In genomic region chr10:102411341-102412255, GRCh38 we compare ENCODE assay signal across 16 cellular contexts. TPM values are rescaled to one million over a fixed set of nuclear protein-coding genes. Genes with fewer than 3 reads are reported as not detected.
DNase-seq lines count a peak whose midpoint lies in the region; ATAC-seq and TF ChIP-seq lines count a peak whose summit lies in the region.
"Had no signal": no experiment of that assay in that cellular context is flagged by ENCODE, and none has a peak within 500 bp of the region (broad histone marks: within the 10 kb centered on the region; RNA-seq: fewer than 3 reads in every experiment).

No MANE protein-coding gene starts in this region.

- H3K4me3 Mint-ChIP-seq in CD8-positive, alpha-beta T cell: peak overlapping the region; percentile 78
- peak overlapping the region; percentile 72 for H3K4me3 Mint-ChIP-seq in neural progenitor cell

- intact Hi-C loops in CD8-positive, alpha-beta T cell (cut with DNase I, micrococcal nuclease): no loop called here

- no peak overlapping the region for H3K4me3 ChIP-seq in CD8-positive, alpha-beta T cell (ENCODE audit: low read depth, low read length)
- peak overlapping the region; percentile 61; the same call in 1 of the 2 replicates for H3K4me3 ChIP-seq in HUES6 (ENCODE audit: low read depth, low read length)
- no peak overlapping the region for H3K4me3 ChIP-seq in ectodermal cell (ENCODE audit: insufficient read depth, low read depth, low read length)
- no peak overlapping the region for H3K4me3 ChIP-seq in neural progenitor cell

- ATAC-seq in CD8-positive, alpha-beta T cell: no peak
- ATAC-seq: foreskin keratinocyte, psoas muscle had no signal

- H4K20me1 ChIP-seq in neural progenitor cell (ENCODE audit: low read depth): peaks cover 29% of the 10 kb centered on the region

- DNase-seq in CD8-positive, alpha-beta T cell: peak in 1 of 7 experiments; percentile 3
- DNase-seq in neural progenitor cell (ENCODE audit: low spot score): no peak
- no peak for DNase-seq in NCI-H526 (lab: John Stamatoyannopoulos, UW)
- no peak for DNase-seq in nucleus accumbens (lab: John Stamatoyannopoulos, UW)
- DNase-seq in amygdala (lab: John Stamatoyannopoulos, UW): no peak
- DNase-seq: activated CD4-positive, CD25-positive, alpha-beta regulatory T cell; foreskin keratinocyte; NCI-H1048; NCI-H524 treated with DMSO at 0.1 percent for 48 hours; psoas muscle; Right ventricle myocardium superior; stimulated activated CD4-positive, alpha-beta T cell treated with anti-CD3 and anti-CD28 coated beads, Interleukin-2, amount 100 ng/mL, for 48 hours had no signal

- H3F3A ChIP-seq in neural progenitor cell (ENCODE audit: low read depth): peaks cover 35% of the 10 kb centered on the region

- H2AFZ ChIP-seq in neural progenitor cell (replicated peaks): no peak overlapping the region

- CTCF ChIA-PET in CD8-positive, alpha-beta T cell (lab: Charles Lee): interaction anchor here (0.8 to 4.9 kb wide), 6 partner anchors 11 to 68 kb away, joined by 3 to 38 read pairs (median 4); partner anchors contain the start of gene NFKB2

- H3K27me3 ChIP-seq in CD8-positive, alpha-beta T cell (ENCODE audit: insufficient read depth, low read length): no peaks in the 10 kb centered on the region
- peaks cover 78% of the 10 kb centered on the region for H3K27me3 ChIP-seq in HUES6 (ENCODE audit: control insufficient read depth, insufficient read depth, low read length)
- H3K27me3 ChIP-seq in ectodermal cell (ENCODE audit: control insufficient read depth, insufficient read depth, low read length, poor library complexity, severe bottlenecking): peaks cover 62% of the 10 kb centered on the region
- H3K27me3 ChIP-seq in neural progenitor cell: peaks cover 64% of the 10 kb centered on the region

- H3K9ac ChIP-seq in HUES6 (ENCODE audit: low read length) (no peak overlapping the region), neural progenitor cell (no peak overlapping the region)

- peak overlapping the region; percentile 32 for H3K27ac Mint-ChIP-seq in CD8-positive, alpha-beta T cell
- H3K27ac Mint-ChIP-seq in neural progenitor cell: peak overlapping the region; percentile 97

- H3K27me3 Mint-ChIP-seq in CD8-positive, alpha-beta T cell (ENCODE audit: low read depth): peaks cover 33% of the 10 kb centered on the region
- H3K27me3 Mint-ChIP-seq in neural progenitor cell (ENCODE audit: insufficient read depth, low read depth): peaks cover 35% of the 10 kb centered on the region

- 89 to 90% methylated on average over 14 of the region's 14 CpGs for WGBS in ectodermal cell, 2 experiments

- no peaks in the 10 kb centered on the region for H3K9me3 ChIP-seq in CD8-positive, alpha-beta T cell (ENCODE audit: low read length)
- H3K9me3 ChIP-seq in HUES6 (ENCODE audit: control insufficient read depth, insufficient read depth, low read depth, low read length) (no peaks in the 10 kb centered on the region), ectodermal cell (ENCODE audit: control insufficient read depth, low read length) (no peaks in the 10 kb centered on the region), neural progenitor cell (ENCODE audit: low read depth) (no peaks in the 10 kb centered on the region)
- H3K9me3 ChIP-seq: left lung, psoas muscle had no signal

- peaks cover 36% of the 10 kb centered on the region for H3K4me1 ChIP-seq in CD8-positive, alpha-beta T cell (ENCODE audit: insufficient read depth, low read length)
- H3K4me1 ChIP-seq in HUES6 (ENCODE audit: control insufficient read depth, insufficient read depth, low read length): peaks cover 21% of the 10 kb centered on the region
- peaks cover 68% of the 10 kb centered on the region for H3K4me1 ChIP-seq in ectodermal cell (ENCODE audit: control insufficient read depth, insufficient read depth, low read length)
- H3K4me1 ChIP-seq in neural progenitor cell: peaks cover 38% of the 10 kb centered on the region
- H3K4me1 ChIP-seq: foreskin keratinocyte had no signal

- H3K4me2 ChIP-seq in neural progenitor cell: peak overlapping the region; percentile 73

- no peak overlapping the region for H3K27ac ChIP-seq in CD8-positive, alpha-beta T cell (ENCODE audit: low read depth, low read length)
- H3K27ac ChIP-seq in HUES6 (ENCODE audit: low read depth, low read length): no peak overlapping the region
- H3K27ac ChIP-seq in ectodermal cell (ENCODE audit: insufficient read depth, low read depth, low read length, poor library complexity, severe bottlenecking): peak overlapping the region; percentile 36
- no peak overlapping the region for H3K27ac ChIP-seq in neural progenitor cell
- H3K27ac ChIP-seq: foreskin keratinocyte, left lung, psoas muscle had no signal

- H3K4me1 Mint-ChIP-seq in CD8-positive, alpha-beta T cell (ENCODE audit: low read depth): peaks cover 37% of the 10 kb centered on the region
- peaks cover 73% of the 10 kb centered on the region for H3K4me1 Mint-ChIP-seq in neural progenitor cell

- POLR2A ChIA-PET in CD8-positive, alpha-beta T cell (lab: Charles Lee): interaction anchor here (1.1 kb wide), 1 partner anchor 9 kb away, joined by 3 read pairs; the partner anchor contains the start of gene FBXL15

- H3K36me3 ChIP-seq in CD8-positive, alpha-beta T cell (ENCODE audit: insufficient read depth, low read length): no peaks in the 10 kb centered on the region
- H3K36me3 ChIP-seq in HUES6 (ENCODE audit: control insufficient read depth, insufficient read depth, low read length) (no peaks in the 10 kb centered on the region), ectodermal cell (ENCODE audit: control insufficient read depth, insufficient read depth, low read length) (no peaks in the 10 kb centered on the region), neural progenitor cell (no peaks in the 10 kb centered on the region)
- H3K36me3 ChIP-seq: left lung had no signal

- H3K79me2 ChIP-seq in neural progenitor cell (ENCODE audit: low read depth): no peaks in the 10 kb centered on the region

- H3K36me3 Mint-ChIP-seq in CD8-positive, alpha-beta T cell: no peaks in the 10 kb centered on the region
- peaks cover 2% of the 10 kb centered on the region for H3K36me3 Mint-ChIP-seq in neural progenitor cell

- no peak for TF ChIP-seq CTCF in CD8-positive, alpha-beta T cell (IDR thresholded peaks at IDR 0.05)
- no peak for TF ChIP-seq CTCF in neural progenitor cell (IDR thresholded peaks at IDR 0.05)

- H3K9me3 Mint-ChIP-seq in CD8-positive, alpha-beta T cell: no peaks in the 10 kb centered on the region
- no peaks in the 10 kb centered on the region for H3K9me3 Mint-ChIP-seq in neural progenitor cell

RNA-seq across cellular contexts. Expression of gene PSD, which starts 7.0 kb away (rescaled TPM):
- total RNA-seq in CD8-positive, alpha-beta T cell: 10 to 100 TPM; 16.7 to 18.2 TPM
- 6.1 TPM for polyA plus RNA-seq in ectodermal cell (2013, experiment 1 of 4)
- 5.4 TPM for polyA plus RNA-seq in ectodermal cell (2013, experiment 2 of 4)
- polyA plus RNA-seq in ectodermal cell (2013, experiment 3 of 4): 5.8 TPM
- 7.0 TPM for polyA plus RNA-seq in ectodermal cell (2013, experiment 4 of 4)
- total RNA-seq in neural progenitor cell (ENCODE audit: low replicate concordance): 0.09 and 2.8 TPM in 2 replicates

RNA-seq across cellular contexts. Expression of gene FBXL15, which starts 9.0 kb away (rescaled TPM):
- total RNA-seq in CD8-positive, alpha-beta T cell: 1 to 10 TPM; 7.0 to 7.9 TPM
- 6.9 TPM for polyA plus RNA-seq in ectodermal cell (2013, experiment 1 of 4)
- 5.9 TPM for polyA plus RNA-seq in ectodermal cell (2013, experiment 2 of 4)
- polyA plus RNA-seq in ectodermal cell (2013, experiment 3 of 4): 8.9 TPM
- polyA plus RNA-seq in ectodermal cell (2013, experiment 4 of 4): 8.7 TPM
- total RNA-seq in neural progenitor cell (ENCODE audit: low replicate concordance): 4.4 and 12.2 TPM in 2 replicates

RNA-seq across cellular contexts. Expression of gene NFKB2, which starts 16.1 kb away (rescaled TPM):
- 100 to 1,000 TPM; 369 to 398 TPM for total RNA-seq in CD8-positive, alpha-beta T cell
- polyA plus RNA-seq in ectodermal cell (2013, experiment 1 of 4): 22.6 TPM
- polyA plus RNA-seq in ectodermal cell (2013, experiment 2 of 4): 16.3 TPM
- polyA plus RNA-seq in ectodermal cell (2013, experiment 3 of 4): 15.0 TPM
- polyA plus RNA-seq in ectodermal cell (2013, experiment 4 of 4): 17.0 TPM
- 4.0 and 14.9 TPM in 2 replicates for total RNA-seq in neural progenitor cell (ENCODE audit: low replicate concordance)

RNA-seq across cellular contexts. Expression of gene CUEDC2, which starts 20.8 kb away (rescaled TPM):
- 10 to 100 TPM; 24.2 to 27.0 TPM for total RNA-seq in CD8-positive, alpha-beta T cell
- polyA plus RNA-seq in ectodermal cell (2013, experiment 1 of 4): 106 TPM
- 103 TPM for polyA plus RNA-seq in ectodermal cell (2013, experiment 2 of 4)
- polyA plus RNA-seq in ectodermal cell (2013, experiment 3 of 4): 91.0 TPM
- polyA plus RNA-seq in ectodermal cell (2013, experiment 4 of 4): 98.4 TPM
- 64.0 and 97.4 TPM in 2 replicates for total RNA-seq in neural progenitor cell (ENCODE audit: low replicate concordance)

RNA-seq across cellular contexts. Expression of gene C10orf95, which starts 39.7 kb away (rescaled TPM):
- total RNA-seq in CD8-positive, alpha-beta T cell: under 1 TPM; 0.31 to 0.35 TPM
- not detected for polyA plus RNA-seq in ectodermal cell (2013, experiment 1 of 4)
- polyA plus RNA-seq in ectodermal cell (2013, experiment 2 of 4): 0.12 TPM
- polyA plus RNA-seq in ectodermal cell (2013, experiment 3 of 4): not detected
- not detected for polyA plus RNA-seq in ectodermal cell (2013, experiment 4 of 4)
- not detected in 2 replicates for total RNA-seq in neural progenitor cell (ENCODE audit: low replicate concordance)
- total RNA-seq: psoas muscle, Right ventricle myocardium superior, subcutaneous adipose tissue had no signal

Comparison
In these comparisons a context has a peak if more than half of its experiments do, and no peak if none do; other contexts are left out.
1. RNA of gene NFKB2, which starts 16.1 kb away (total RNA-seq): 369 to 398 TPM in CD8-positive, alpha-beta T cell; 4.0 to 14.9 TPM in neural progenitor cell; every median in the first group is over 10 times any median in the second.